24 cellular contexts compared by ENCODE assay signal in the genomic region with DNA sequence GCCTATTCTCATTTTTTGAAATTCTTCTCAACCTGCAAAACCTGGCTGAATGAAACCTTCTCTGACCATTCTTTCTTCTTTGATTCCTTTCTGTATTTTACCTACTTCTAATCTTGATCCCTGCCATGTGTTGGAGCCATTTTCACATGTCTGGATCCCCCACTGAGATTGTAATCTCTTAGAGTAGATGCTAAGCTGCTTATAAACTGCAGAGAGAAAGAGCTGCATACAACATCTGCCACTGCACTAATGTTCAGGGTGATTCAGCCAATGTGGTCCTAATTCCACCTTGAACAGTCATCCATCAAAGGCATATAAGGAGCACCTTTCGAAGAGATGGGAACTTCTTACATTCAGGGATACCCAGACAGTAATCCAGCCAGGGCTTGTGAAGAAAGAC.
"Had no signal": no experiment of that assay in that cellular context is flagged by ENCODE, and none has a peak within 500 bp of the region (broad histone marks: within the 10 kb centered on the region; RNA-seq: fewer than 3 reads in every experiment).

No MANE protein-coding gene starts in this region.

- DNase-seq: cortex of kidney; effector memory CD8-positive, alpha-beta T cell; head of caudate nucleus; kidney; mucosa of descending colon; naive B cell; nucleus accumbens; stimulated activated CD4-positive, alpha-beta T cell treated with anti-CD3 and anti-CD28 coated beads, Interleukin-12 subunit alpha, Interleukin-12 subunit beta, amount 100 ng/mL, for 4 hours; stimulated activated CD4-positive, alpha-beta T cell treated with anti-CD3 and anti-CD28 coated beads, Interleukin-2, amount 100 ng/mL, for 24 hours; stimulated activated CD4-positive, alpha-beta T cell treated with anti-CD3 and anti-CD28 coated beads, Interleukin-4, amount 100 ng/mL, for 24 hours; stimulated activated naive CD4-positive, alpha-beta T cell treated with Interleukin-2 at 50 U/mL for 16 hours; stomach; tibial artery; upper lobe of left lung had no signal

- ATAC-seq: effector memory CD8-positive, alpha-beta T cell; left lobe of liver; mucosa of descending colon; natural killer cell treated with Interleukin-12 subunit alpha and Interleukin-12 subunit beta and Interleukin-15 and Interleukin-18, amount 100 ng/mL, for 72 hours; sciatic nerve; stimulated activated effector memory CD8-positive, alpha-beta T cell treated with anti-CD3 and anti-CD28 coated beads, Interleukin-12 subunit alpha, Interleukin-12 subunit beta, amount 100 ng/mL, for 72 hours had no signal

- H3K4me1 ChIP-seq: prostate gland, right atrium auricular region, stomach, tibial artery, upper lobe of left lung had no signal

- H3K27me3 ChIP-seq: right atrium auricular region, stomach, tibial artery, upper lobe of left lung had no signal

- H3K4me3 ChIP-seq: lung, mucosa of descending colon, prostate gland, right atrium auricular region, smooth muscle cell, stomach, tibial artery, upper lobe of left lung had no signal

- FAIRE-seq: frontal cortex, kidney, urothelium cell line had no signal

- H3K27ac ChIP-seq: prostate gland, right atrium auricular region, stomach, tibial artery, upper lobe of left lung had no signal

- H3K4me2 ChIP-seq: smooth muscle cell had no signal

- H3K36me3 ChIP-seq: prostate gland, right atrium auricular region, stomach, tibial artery, upper lobe of left lung had no signal
